14 cellular contexts compared by ENCODE assay signal in genomic region chr16:33337611-33338542, GRCh38. TPM values are rescaled to one million over a fixed set of nuclear protein-coding genes. Genes with fewer than 3 reads are reported as not detected.
DNase-seq lines count a peak whose midpoint lies in the region; ATAC-seq, FAIRE-seq and TF ChIP-seq lines count a peak whose summit lies in the region.
"Not testable (repeated sequence)": the region's sequence is repeated elsewhere in the genome, so short reads cannot be mapped to it uniquely, and the experiment has no call there.
"Had no signal": no experiment of that assay in that cellular context is flagged by ENCODE, and none has a peak within 500 bp of the region (broad histone marks: within the 10 kb centered on the region; RNA-seq: fewer than 3 reads in every experiment).

No MANE protein-coding gene starts in this region.

- H3K79me1 ChIP-seq in mesenchymal stem cell (replicated peaks; ENCODE audit: low read length, poor library complexity, severe bottlenecking): not testable (repeated sequence)

- peak overlapping the region; percentile 83 for H4K91ac ChIP-seq in mesenchymal stem cell (ENCODE audit: low read length)

- not testable (repeated sequence) for H4K8ac ChIP-seq in mesenchymal stem cell (ENCODE audit: low read length)

- not testable (repeated sequence) for H2AK5ac ChIP-seq in mesenchymal stem cell (ENCODE audit: low read length, severe bottlenecking)

- not testable (repeated sequence) for H4K20me1 ChIP-seq in endothelial cell of umbilical vein (replicated peaks; ENCODE audit: control insufficient read depth, extremely low read depth, insufficient read depth, low read length)

- H3K27ac ChIP-seq in CD4-positive, alpha-beta T cell (ENCODE audit: low read depth, low read length); endothelial cell of umbilical vein (ENCODE audit: insufficient read depth, low read depth, low read length); mesenchymal stem cell (ENCODE audit: low read length, poor library complexity, severe bottlenecking): not testable (repeated sequence)

- CTCF ChIA-PET in CD4-positive, alpha-beta T cell (lab: Charles Lee); T-cell (lab: Charles Lee); endothelial cell of umbilical vein (lab: Charles Lee): not testable (repeated sequence)

- not testable (repeated sequence) for H3K27me3 ChIP-seq in CD4-positive, alpha-beta T cell (ENCODE audit: control insufficient read depth, insufficient read depth, low read length); endothelial cell of umbilical vein (ENCODE audit: control insufficient read depth in 2 of 2, insufficient read depth in 2 of 2, low read length in 2 of 2); mesenchymal stem cell (ENCODE audit: control insufficient read depth in 1 of 2, insufficient read depth in 1 of 2, low read length in 2 of 2)

- not testable (repeated sequence) for H3K4me2 ChIP-seq in endothelial cell of umbilical vein (ENCODE audit: insufficient read depth, low read length); mesenchymal stem cell (ENCODE audit: low read length, poor library complexity, severe bottlenecking)

- TF ChIP-seq POLR2A in endothelial cell of umbilical vein (IDR thresholded peaks at IDR 0.05; ENCODE audit: low read depth, low read length): not testable (repeated sequence)

- peak in 8 of 10 experiments; percentile 9 to 45 (median 26) for DNase-seq in CD4-positive, alpha-beta T cell
- peak in 24 of 34 experiments; percentile 1 to 42 (median 18) for DNase-seq in T-cell
- DNase-seq in activated CD8-positive, alpha-beta memory T cell treated with anti-CD3 and anti-CD28 coated beads for 24 hours: peak; percentile 80
- peak; percentile 12 for DNase-seq in activated naive CD8-positive, alpha-beta T cell treated with anti-CD3 and anti-CD28 coated beads for 36 hours
- DNase-seq in endothelial cell of umbilical vein (ENCODE audit: low read depth, low spot score); mesenchymal stem cell: not testable (repeated sequence)
- DNase-seq in stimulated activated CD4-positive, alpha-beta T cell treated with anti-CD3 and anti-CD28 coated beads, Interleukin-12 subunit alpha, Interleukin-12 subunit beta, amount 100 ng/mL, for 24 hours (ENCODE audit: low read depth in 2 of 2): peak; percentile 24 to 35
- DNase-seq in stimulated activated naive B cell treated with anti-CD40 and anti-IgM and Interleukin-4, amounts not matched to agents 10 μg/mL and 1 μg/mL and 100 μg/mL, for 72 hours: peak; percentile 40

- H3K79me2 ChIP-seq in endothelial cell of umbilical vein (ENCODE audit: control insufficient read depth, insufficient read depth, low read length): not testable (repeated sequence)

- H3K36me3 Mint-ChIP-seq in CD4-positive, alpha-beta T cell (ENCODE audit: low read depth); T-cell; activated naive CD8-positive, alpha-beta T cell treated with anti-CD3 and anti-CD28 coated beads for 36 hours; stimulated activated naive B cell treated with anti-CD40 and anti-IgM and Interleukin-4, amounts not matched to agents 10 μg/mL and 1 μg/mL and 100 μg/mL, for 72 hours: not testable (repeated sequence)

- not testable (repeated sequence) for TF ChIP-seq CTCF in CD4-positive, alpha-beta T cell (IDR thresholded peaks at IDR 0.05); endothelial cell of umbilical vein (IDR thresholded peaks at IDR 0.05; ENCODE audit: extremely low read depth in 1 of 2, insufficient read depth in 1 of 2, low read depth in 1 of 2, low read length in 2 of 2)

- not testable (repeated sequence) for H3K36me3 ChIP-seq in endothelial cell of umbilical vein (ENCODE audit: control insufficient read depth in 2 of 2, extremely low read depth in 1 of 2, insufficient read depth in 2 of 2, low read length in 2 of 2); mesenchymal stem cell (ENCODE audit: control insufficient read depth in 1 of 2, insufficient read depth in 2 of 2, low read depth in 1 of 2, low read length in 2 of 2)

- dilution Hi-C loops in endothelial cell of umbilical vein (cut with MboI; ENCODE audit: extremely low pct_ligation_motif_present, low sequenced_read_pairs): not testable (repeated sequence)

- 78% methylated on average over 6 of the region's 6 CpGs for WGBS in mesenchymal stem cell

- H3K9me1 ChIP-seq in endothelial cell of umbilical vein (replicated peaks; ENCODE audit: control insufficient read depth, extremely low read depth, insufficient read depth, low read length): not testable (repeated sequence)

- not testable (repeated sequence) for H2BK120ac ChIP-seq in mesenchymal stem cell (ENCODE audit: low read depth, low read length)

- not testable (repeated sequence) for H3K9me3 Mint-ChIP-seq in CD4-positive, alpha-beta T cell; T-cell; activated naive CD8-positive, alpha-beta T cell treated with anti-CD3 and anti-CD28 coated beads for 36 hours; stimulated activated naive B cell treated with anti-CD40 and anti-IgM and Interleukin-4, amounts not matched to agents 10 μg/mL and 1 μg/mL and 100 μg/mL, for 72 hours

- H3K23ac ChIP-seq in mesenchymal stem cell (ENCODE audit: low read length in 2 of 2): not testable (repeated sequence)

- not testable (repeated sequence) for H2AFZ ChIP-seq in endothelial cell of umbilical vein (ENCODE audit: low read depth, low read length); mesenchymal stem cell (ENCODE audit: low read depth, low read length)

- not testable (repeated sequence) for H3K4me1 Mint-ChIP-seq in CD4-positive, alpha-beta T cell (ENCODE audit: low read depth); T-cell; activated naive CD8-positive, alpha-beta T cell treated with anti-CD3 and anti-CD28 coated beads for 36 hours; stimulated activated naive B cell treated with anti-CD40 and anti-IgM and Interleukin-4, amounts not matched to agents 10 μg/mL and 1 μg/mL and 100 μg/mL, for 72 hours

- H2BK12ac ChIP-seq in mesenchymal stem cell (ENCODE audit: low read length in 2 of 2): not testable (repeated sequence)

- POLR2A ChIA-PET in CD4-positive, alpha-beta T cell (lab: Charles Lee); T-cell (lab: Charles Lee); endothelial cell of umbilical vein (lab: Charles Lee): not testable (repeated sequence)

- H2BK15ac ChIP-seq in mesenchymal stem cell (ENCODE audit: low read depth, poor library complexity, severe bottlenecking): not testable (repeated sequence)

- not testable (repeated sequence) for H3K9me3 ChIP-seq in CD4-positive, alpha-beta T cell (ENCODE audit: control insufficient read depth, low read length); endothelial cell of umbilical vein (replicated peaks; ENCODE audit: control insufficient read depth, insufficient read depth, low read length); mesenchymal stem cell (ENCODE audit: control insufficient read depth, low read length)

- H3K27me3 Mint-ChIP-seq in CD4-positive, alpha-beta T cell; T-cell; activated naive CD8-positive, alpha-beta T cell treated with anti-CD3 and anti-CD28 coated beads for 36 hours; stimulated activated naive B cell treated with anti-CD40 and anti-IgM and Interleukin-4, amounts not matched to agents 10 μg/mL and 1 μg/mL and 100 μg/mL, for 72 hours: not testable (repeated sequence)

- H3K4me3 ChIP-seq in endothelial cell of umbilical vein (replicated peaks in 1 of 3; ENCODE audit: insufficient read depth in 1 of 3, low read depth in 1 of 3, low read length in 3 of 3): not testable (repeated sequence)
- H3K4me3 ChIP-seq in mesenchymal stem cell (ENCODE audit: insufficient read depth in 1 of 2, low read depth in 1 of 2, low read length in 2 of 2): peak overlapping the region in 1 of 2 experiments; percentile 46

- not testable (repeated sequence) for H3K4me3 Mint-ChIP-seq in CD4-positive, alpha-beta T cell; T-cell; activated naive CD8-positive, alpha-beta T cell treated with anti-CD3 and anti-CD28 coated beads for 36 hours; stimulated activated naive B cell treated with anti-CD40 and anti-IgM and Interleukin-4, amounts not matched to agents 10 μg/mL and 1 μg/mL and 100 μg/mL, for 72 hours

- not testable (repeated sequence) for H3K18ac ChIP-seq in mesenchymal stem cell (ENCODE audit: low read depth in 1 of 2, low read length in 2 of 2)

- not testable (repeated sequence) for BruUV-seq in endothelial cell of umbilical vein (replicated peaks; lab: Mats Ljungman, UMichigan)

- H3K27ac Mint-ChIP-seq in CD4-positive, alpha-beta T cell; T-cell; activated naive CD8-positive, alpha-beta T cell treated with anti-CD3 and anti-CD28 coated beads for 36 hours; stimulated activated naive B cell treated with anti-CD40 and anti-IgM and Interleukin-4, amounts not matched to agents 10 μg/mL and 1 μg/mL and 100 μg/mL, for 72 hours: not testable (repeated sequence)

- peak; percentile 15 for FAIRE-seq in endothelial cell of umbilical vein (lab: Jason Lieb, UNC)

- not testable (repeated sequence) for H3K9ac ChIP-seq in endothelial cell of umbilical vein (replicated peaks; ENCODE audit: extremely low read depth, insufficient read depth, low read length); mesenchymal stem cell (ENCODE audit: low read length)

- ATAC-seq in CD4-positive, alpha-beta T cell (ENCODE audit: poor library complexity); T-cell (replicated peaks in 1 of 4); stimulated activated naive B cell treated with anti-CD40 and anti-IgM and Interleukin-4, amounts not matched to agents 10 μg/mL and 1 μg/mL and 100 μg/mL, for 72 hours (replicated peaks): not testable (repeated sequence)

- not testable (repeated sequence) for H3K4ac ChIP-seq in mesenchymal stem cell (ENCODE audit: low read depth in 1 of 2, low read length in 2 of 2)

- H2BK5ac ChIP-seq in mesenchymal stem cell (ENCODE audit: low read depth, low read length, poor library complexity, severe bottlenecking): not testable (repeated sequence)

- not testable (repeated sequence) for H3K14ac ChIP-seq in mesenchymal stem cell (ENCODE audit: low read length in 2 of 2)

- not testable (repeated sequence) for H3K4me1 ChIP-seq in endothelial cell of umbilical vein (ENCODE audit: control insufficient read depth, extremely low read depth, insufficient read depth, low read length); mesenchymal stem cell (ENCODE audit: control insufficient read depth, insufficient read depth, low read depth, low read length)

- intact Hi-C loops in CD4-positive, alpha-beta T cell (cut with DNase I, micrococcal nuclease); endothelial cell of umbilical vein (cut with micrococcal nuclease): not testable (repeated sequence)

RNA-seq across cellular contexts. Expression of gene TP53TG3B, which starts 22.8 kb away (rescaled TPM):
- not detected for total RNA-seq in CD4-positive, alpha-beta T cell
- total RNA-seq in T-cell (not detected), endothelial cell of umbilical vein (not detected in 2 replicates)
- total RNA-seq in activated naive CD8-positive, alpha-beta T cell treated with anti-CD3 and anti-CD28 coated beads for 36 hours: not detected
- polyA plus RNA-seq in endothelial cell of umbilical vein: not detected in 2 replicates
- polyA plus RNA-seq in endothelial cell of umbilical vein (2011; cell fraction: cytosol; rRNA removed): not detected in 2 replicates
- polyA plus RNA-seq in endothelial cell of umbilical vein (2011; cell fraction: nucleus; rRNA removed): not detected in 2 replicates
- polyA plus RNA-seq in endothelial cell of umbilical vein (2012): not detected in 2 replicates
- polyA minus RNA-seq in endothelial cell of umbilical vein: not detected in 2 replicates
- not detected for polyA minus RNA-seq in endothelial cell of umbilical vein (2011; cell fraction: cytosol; rRNA and poly(A)+ RNA removed)
- polyA minus RNA-seq in endothelial cell of umbilical vein (2011; cell fraction: nucleus; rRNA and poly(A)+ RNA removed): not detected in 2 replicates
- polyA plus RNA-seq in mesenchymal stem cell (2013, experiment 1 of 2): not detected
- not detected for polyA plus RNA-seq in mesenchymal stem cell (2013, experiment 2 of 2)
- total RNA-seq: A673; cardiac septum; foreskin keratinocyte; M059J; mammary epithelial cell; T-helper 1 cell treated with Interleukin-12 subunit alpha and Interleukin-12 subunit beta and Interleukin-4 antibody, amounts not matched to agents 30 ng/mL and 1 ng/mL, for 36 hours had no signal
- polyA plus RNA-seq: foreskin keratinocyte, mammary epithelial cell had no signal

RNA-seq across cellular contexts. Expression of gene TP53TG3E, which starts 33.8 kb away (rescaled TPM):
- total RNA-seq in CD4-positive, alpha-beta T cell: not detected
- total RNA-seq in T-cell (not detected), endothelial cell of umbilical vein (not detected in 2 replicates)
- total RNA-seq in activated naive CD8-positive, alpha-beta T cell treated with anti-CD3 and anti-CD28 coated beads for 36 hours: not detected
- polyA plus RNA-seq in endothelial cell of umbilical vein: not detected in 2 replicates
- polyA plus RNA-seq in endothelial cell of umbilical vein (2011; cell fraction: cytosol; rRNA removed): not detected in 2 replicates
- not detected in 2 replicates for polyA plus RNA-seq in endothelial cell of umbilical vein (2011; cell fraction: nucleus; rRNA removed)
- not detected in 2 replicates for polyA plus RNA-seq in endothelial cell of umbilical vein (2012)
- polyA minus RNA-seq in endothelial cell of umbilical vein: not detected in 2 replicates
- polyA minus RNA-seq in endothelial cell of umbilical vein (2011; cell fraction: cytosol; rRNA and poly(A)+ RNA removed): not detected
- polyA minus RNA-seq in endothelial cell of umbilical vein (2011; cell fraction: nucleus; rRNA and poly(A)+ RNA removed): not detected in 2 replicates
- not detected for polyA plus RNA-seq in mesenchymal stem cell (2013, experiment 1 of 2)
- polyA plus RNA-seq in mesenchymal stem cell (2013, experiment 2 of 2): not detected
- total RNA-seq: A673; cardiac septum; foreskin keratinocyte; M059J; T-helper 1 cell treated with Interleukin-12 subunit alpha and Interleukin-12 subunit beta and Interleukin-4 antibody, amounts not matched to agents 30 ng/mL and 1 ng/mL, for 36 hours had no signal
- polyA plus RNA-seq: foreskin keratinocyte, mammary epithelial cell had no signal
